In the genomic region with DNA sequence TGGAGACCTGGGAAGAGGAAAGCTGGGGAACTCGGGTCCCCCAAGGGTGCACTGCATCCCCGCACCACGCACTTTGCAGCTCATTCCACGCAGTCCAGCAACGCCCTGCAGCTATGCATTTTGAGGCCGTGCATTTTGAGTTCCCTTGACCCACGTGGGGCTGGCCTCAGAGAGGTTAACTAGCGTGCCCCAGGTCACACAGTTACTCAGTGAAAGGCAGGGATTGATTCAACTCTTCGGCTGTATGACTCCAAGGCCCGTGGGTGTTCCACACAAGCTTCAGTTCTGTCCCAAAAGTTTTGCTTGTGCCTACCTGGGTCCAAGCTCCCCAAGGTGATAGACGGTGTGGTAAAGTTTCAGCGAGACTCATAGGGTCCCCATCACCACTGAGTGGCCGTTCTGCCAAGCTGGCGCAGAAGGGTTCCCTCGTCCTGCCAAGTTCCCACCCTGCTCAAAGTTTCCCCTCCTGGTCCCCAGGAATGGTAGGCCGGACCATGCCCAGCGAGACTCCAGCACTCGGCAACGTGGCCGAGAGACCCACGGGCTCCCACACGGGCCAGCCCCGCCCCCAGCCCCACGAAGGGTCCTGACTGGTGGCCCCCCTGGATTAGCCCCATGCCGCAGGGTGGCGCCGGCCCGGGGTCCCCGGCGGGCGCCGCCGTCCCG, we compare ENCODE assay signal across 7 cellular contexts. TPM values are rescaled to one million over a fixed set of nuclear protein-coding genes. Genes with fewer than 3 reads are reported as not detected.
A peak's percentile ranks its signal among the peaks of the same experiment; 100 is the strongest.
DNase-seq lines count a peak whose midpoint lies in the region; ATAC-seq and TF ChIP-seq lines count a peak whose summit lies in the region.

No MANE protein-coding gene starts in this region.

- DNase-seq in foreskin fibroblast (peak in 1 of 2 donors; percentile 60), retinal pigment epithelial cell (ENCODE audit: low read depth) (no peak), dermis blood vessel endothelial cell (no peak)
- DNase-seq in activated CD4-positive, CD25-positive, alpha-beta regulatory T cell (lab: John Stamatoyannopoulos, UW): no peak

- no peaks in the 10 kb centered on the region for H3K9me3 ChIP-seq in HEK293 (ENCODE audit: control insufficient read depth, insufficient read depth, low read depth, low read length)

- H3K4me1 ChIP-seq in HEK293 (ENCODE audit: control insufficient read depth, insufficient read depth, low read length): 0 out of 2 replicates have a peak, but pooled peaks cover 3% of the 10 kb centered on the region

- H3K27ac ChIP-seq in HEK293 (ENCODE audit: extremely low read depth, low read depth, low read length): no peak overlapping the region
- peak overlapping the region; percentile 85 for H3K27ac ChIP-seq in VCaP

- POLR2A ChIA-PET in HEK293 (lab: Yijun Ruan, JAX): interaction anchor here (0.9 to 1.2 kb wide), 2 partner anchors 10 to 23 kb away, joined by 3 to 12 read pairs; no protein-coding TSS in a partner anchor

- ATAC-seq in GM21825 (IDR thresholded peaks at IDR 0.05; ENCODE audit: unreplicated experiment): no peak

- no peaks in the 10 kb centered on the region for H3K36me3 ChIP-seq in HEK293 (ENCODE audit: control insufficient read depth in 2 of 2, insufficient read depth in 1 of 2, low read length in 2 of 2)

- H3K4me3 ChIP-seq in HEK293 (ENCODE audit: low read depth, low read length) (peak overlapping the region; percentile 36), foreskin fibroblast (ENCODE audit: low read depth in 1 of 2, low read length in 2 of 2) (peak overlapping the region; percentile 88 to 89), retinal pigment epithelial cell (ENCODE audit: low read length) (peak overlapping the region; percentile 80)

- TF ChIP-seq CTCF in HEK293 (tag by site-specific recombination; IDR thresholded peaks at IDR 0.05): no peak
- no peak for TF ChIP-seq CTCF in VCaP (conservative IDR thresholded peaks at IDR 0.05)
- no peak for TF ChIP-seq CTCF in foreskin fibroblast (IDR thresholded peaks at IDR 0.05; ENCODE audit: low read depth, low read length)
- TF ChIP-seq CTCF in retinal pigment epithelial cell (conservative IDR thresholded peaks at IDR 0.05; ENCODE audit: low read depth, low read length): no peak

- CTCF ChIA-PET in HEK293 (lab: Yijun Ruan, JAX): interaction anchor here (0.6 to 1.1 kb wide), 3 partner anchors 9 to 358 kb away, joined by 3 read pairs; no protein-coding TSS in a partner anchor

TF ChIP-seq in HEK293, 187 proteins besides CTCF, POLR2A, EP300 and RAD21 (continues in another document):
- TF ChIP-seq SP3 (tag by site-specific recombination; IDR thresholded peaks at IDR 0.05) (no peak), ZBTB20 (tag by site-specific recombination; IDR thresholded peaks at IDR 0.05) (peak; percentile 35; the same call in 1 of the 2 replicates), ZNF670 (tag by site-specific recombination; IDR thresholded peaks at IDR 0.05; ENCODE audit: low read depth) (no peak), ZNF350 (tag by site-specific recombination; IDR thresholded peaks at IDR 0.05) (no peak), ZNF335 (tag by site-specific recombination; conservative IDR thresholded peaks at IDR 0.05) (peak; percentile 77), ZFHX2 (tag by site-specific recombination; conservative IDR thresholded peaks at IDR 0.05) (0 out of 2 replicates have a peak, but pooled peaks have one; percentile 22), ZNF768 (tag by site-specific recombination; IDR thresholded peaks at IDR 0.05) (peak; percentile 67; the same call in 1 of the 2 replicates), ZNF76 (tag by site-specific recombination; IDR thresholded peaks at IDR 0.05; ENCODE audit: borderline replicate concordance, low read depth) (no peak), ZNF354C (tag by site-specific recombination; IDR thresholded peaks at IDR 0.05; ENCODE audit: borderline replicate concordance, low read depth) (no peak), GFI1B (tag by site-specific recombination; IDR thresholded peaks at IDR 0.05) (0 out of 2 replicates have a peak, but pooled peaks have one; percentile 19), ZNF239 (tag by site-specific recombination; IDR thresholded peaks at IDR 0.05) (no peak), ZNF654 (tag by site-specific recombination; IDR thresholded peaks at IDR 0.05; ENCODE audit: low read depth) (no peak), SP2 (tag by site-specific recombination; IDR thresholded peaks at IDR 0.05) (0 out of 2 replicates have a peak, but pooled peaks have one; percentile 8), ZNF530 (tag by site-specific recombination; IDR thresholded peaks at IDR 0.05; ENCODE audit: low read depth) (no peak), GLI2 (tag by site-specific recombination; IDR thresholded peaks at IDR 0.05; ENCODE audit: borderline replicate concordance, low read depth) (no peak), ZNF600 (tag by site-specific recombination; IDR thresholded peaks at IDR 0.05) (peak; percentile 80), GLIS2 (tag by site-specific recombination; IDR thresholded peaks at IDR 0.05) (peak; percentile 86), ZSCAN16 (tag by site-specific recombination; IDR thresholded peaks at IDR 0.05) (no peak)
- TF ChIP-seq, protein P1, sequence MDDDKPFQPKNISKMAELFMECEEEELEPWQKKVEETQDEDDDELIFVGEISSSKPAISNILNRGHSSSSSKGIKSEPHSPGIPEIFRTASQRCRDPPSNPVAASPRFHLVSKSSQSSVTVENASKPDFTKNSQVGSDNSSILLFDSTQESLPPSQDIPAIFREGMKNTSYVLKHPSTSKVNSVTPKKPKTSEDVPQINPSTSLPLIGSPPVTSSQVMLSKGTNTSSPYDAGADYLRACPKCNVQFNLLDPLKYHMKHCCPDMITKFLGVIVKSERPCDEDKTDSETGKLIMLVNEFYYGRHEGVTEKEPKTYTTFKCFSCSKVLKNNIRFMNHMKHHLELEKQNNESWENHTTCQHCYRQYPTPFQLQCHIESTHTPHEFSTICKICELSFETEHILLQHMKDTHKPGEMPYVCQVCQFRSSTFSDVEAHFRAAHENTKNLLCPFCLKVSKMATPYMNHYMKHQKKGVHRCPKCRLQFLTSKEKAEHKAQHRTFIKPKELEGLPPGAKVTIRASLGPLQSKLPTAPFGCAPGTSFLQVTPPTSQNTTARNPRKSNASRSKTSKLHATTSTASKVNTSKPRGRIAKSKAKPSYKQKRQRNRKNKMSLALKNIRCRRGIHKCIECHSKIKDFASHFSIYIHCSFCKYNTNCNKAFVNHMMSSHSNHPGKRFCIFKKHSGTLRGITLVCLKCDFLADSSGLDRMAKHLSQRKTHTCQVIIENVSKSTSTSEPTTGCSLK (tag by site-specific recombination; IDR thresholded peaks at IDR 0.05): no peak
- TF ChIP-seq, protein P2, sequence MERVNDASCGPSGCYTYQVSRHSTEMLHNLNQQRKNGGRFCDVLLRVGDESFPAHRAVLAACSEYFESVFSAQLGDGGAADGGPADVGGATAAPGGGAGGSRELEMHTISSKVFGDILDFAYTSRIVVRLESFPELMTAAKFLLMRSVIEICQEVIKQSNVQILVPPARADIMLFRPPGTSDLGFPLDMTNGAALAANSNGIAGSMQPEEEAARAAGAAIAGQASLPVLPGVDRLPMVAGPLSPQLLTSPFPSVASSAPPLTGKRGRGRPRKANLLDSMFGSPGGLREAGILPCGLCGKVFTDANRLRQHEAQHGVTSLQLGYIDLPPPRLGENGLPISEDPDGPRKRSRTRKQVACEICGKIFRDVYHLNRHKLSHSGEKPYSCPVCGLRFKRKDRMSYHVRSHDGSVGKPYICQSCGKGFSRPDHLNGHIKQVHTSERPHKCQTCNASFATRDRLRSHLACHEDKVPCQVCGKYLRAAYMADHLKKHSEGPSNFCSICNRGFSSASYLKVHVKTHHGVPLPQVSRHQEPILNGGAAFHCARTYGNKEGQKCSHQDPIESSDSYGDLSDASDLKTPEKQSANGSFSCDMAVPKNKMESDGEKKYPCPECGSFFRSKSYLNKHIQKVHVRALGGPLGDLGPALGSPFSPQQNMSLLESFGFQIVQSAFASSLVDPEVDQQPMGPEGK (tag by site-specific recombination; IDR thresholded peaks at IDR 0.05): 0 out of 2 replicates have a peak, but pooled peaks have one; percentile 15
- TF ChIP-seq, protein P3, sequence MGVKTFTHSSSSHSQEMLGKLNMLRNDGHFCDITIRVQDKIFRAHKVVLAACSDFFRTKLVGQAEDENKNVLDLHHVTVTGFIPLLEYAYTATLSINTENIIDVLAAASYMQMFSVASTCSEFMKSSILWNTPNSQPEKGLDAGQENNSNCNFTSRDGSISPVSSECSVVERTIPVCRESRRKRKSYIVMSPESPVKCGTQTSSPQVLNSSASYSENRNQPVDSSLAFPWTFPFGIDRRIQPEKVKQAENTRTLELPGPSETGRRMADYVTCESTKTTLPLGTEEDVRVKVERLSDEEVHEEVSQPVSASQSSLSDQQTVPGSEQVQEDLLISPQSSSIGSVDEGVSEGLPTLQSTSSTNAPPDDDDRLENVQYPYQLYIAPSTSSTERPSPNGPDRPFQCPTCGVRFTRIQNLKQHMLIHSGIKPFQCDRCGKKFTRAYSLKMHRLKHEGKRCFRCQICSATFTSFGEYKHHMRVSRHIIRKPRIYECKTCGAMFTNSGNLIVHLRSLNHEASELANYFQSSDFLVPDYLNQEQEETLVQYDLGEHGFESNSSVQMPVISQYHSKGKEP (tag by site-specific recombination; IDR thresholded peaks at IDR 0.05): no peak
- TF ChIP-seq, protein P4, sequence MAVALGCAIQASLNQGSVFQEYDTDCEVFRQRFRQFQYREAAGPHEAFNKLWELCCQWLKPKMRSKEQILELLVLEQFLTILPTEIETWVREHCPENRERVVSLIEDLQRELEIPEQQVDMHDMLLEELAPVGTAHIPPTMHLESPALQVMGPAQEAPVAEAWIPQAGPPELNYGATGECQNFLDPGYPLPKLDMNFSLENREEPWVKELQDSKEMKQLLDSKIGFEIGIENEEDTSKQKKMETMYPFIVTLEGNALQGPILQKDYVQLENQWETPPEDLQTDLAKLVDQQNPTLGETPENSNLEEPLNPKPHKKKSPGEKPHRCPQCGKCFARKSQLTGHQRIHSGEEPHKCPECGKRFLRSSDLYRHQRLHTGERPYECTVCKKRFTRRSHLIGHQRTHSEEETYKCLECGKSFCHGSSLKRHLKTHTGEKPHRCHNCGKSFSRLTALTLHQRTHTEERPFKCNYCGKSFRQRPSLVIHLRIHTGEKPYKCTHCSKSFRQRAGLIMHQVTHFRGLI (tag by site-specific recombination; IDR thresholded peaks at IDR 0.05): no peak

RNA-seq across cellular contexts. Expression of a gene that starts 0.6 kb away (rescaled TPM):
- total RNA-seq in dermis blood vessel endothelial cell: 1,406 and 1,997 TPM in 2 replicates

RNA-seq across cellular contexts. Expression of a gene that starts 40.3 kb away (rescaled TPM):
- not detected in 2 replicates for total RNA-seq in dermis blood vessel endothelial cell

Comparison
In these comparisons a context has a peak if more than half of its experiments do, and no peak if none do; other contexts are left out.
1. H3K4me3 ChIP-seq: peak in every context shown above with its lines; median percentile 88 in foreskin fibroblast; 80 in retinal pigment epithelial cell; 36 in HEK293.